In the genomic region with DNA sequence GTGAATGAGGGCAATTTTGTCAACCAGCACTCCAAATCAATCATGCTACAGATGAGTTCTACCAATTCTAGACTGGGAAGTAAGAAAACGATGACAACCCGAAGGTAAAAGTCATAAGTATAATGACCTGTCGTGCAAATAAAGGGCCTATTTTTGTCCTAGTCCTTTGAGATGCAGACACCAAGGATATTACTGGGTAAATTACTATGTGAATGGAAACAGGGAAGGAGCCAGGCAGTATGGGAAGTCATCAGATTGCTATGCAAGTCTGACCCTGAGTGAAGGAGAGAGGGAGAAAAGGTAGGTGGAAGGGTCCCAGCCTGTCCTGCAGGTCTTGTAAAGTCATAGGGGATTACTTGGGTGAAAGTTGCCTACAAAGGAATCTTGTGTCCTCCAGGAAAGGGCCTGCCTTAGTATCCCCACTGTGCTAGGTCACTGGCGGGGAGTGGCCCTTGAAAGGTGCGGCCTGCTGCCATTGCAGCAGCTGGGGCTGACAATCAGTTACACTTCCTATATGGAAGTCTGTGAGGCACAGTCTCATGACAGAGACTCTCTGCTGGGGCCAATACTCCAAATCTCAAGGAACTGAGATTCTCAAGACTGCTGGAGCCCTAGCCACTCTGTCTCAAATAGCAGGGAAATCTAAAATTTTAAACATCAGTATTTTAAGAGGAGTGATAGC, we compare ENCODE assay signal across 1 cellular context.
TF ChIP-seq lines count a peak whose summit lies in the region.

No MANE protein-coding gene starts in this region.

TF ChIP-seq in IMR-90, 13 proteins besides CTCF, POLR2A, EP300 and RAD21:
- TF ChIP-seq CEBPB (IDR thresholded peaks at IDR 0.05; ENCODE audit: low read depth, low read length) (no peak), CHD1 (IDR thresholded peaks at IDR 0.05; ENCODE audit: low read depth, low read length) (no peak), RCOR1 (IDR thresholded peaks at IDR 0.05; ENCODE audit: insufficient replicate concordance, low read length) (no peak), SMC3 (IDR thresholded peaks at IDR 0.05; ENCODE audit: low read depth, low read length) (no peak), BHLHE40 (IDR thresholded peaks at IDR 0.05; ENCODE audit: low read depth, low read length) (no peak), RFX5 (IDR thresholded peaks at IDR 0.05; ENCODE audit: low read depth, low read length) (no peak)
